In genomic region chr5:85841653-85842052, GRCh38 we compare ENCODE assay signal across 1 cellular context.
TF ChIP-seq lines count a peak whose summit lies in the region.

No MANE protein-coding gene starts in this region.

TF ChIP-seq in K562, 482 proteins besides CTCF, POLR2A, EP300 and RAD21 (continued from another document and continues in another):
- TF ChIP-seq CUX1 (CRISPR knock-in tag; IDR thresholded peaks at IDR 0.05) (no peak), FOXA1 (IDR thresholded peaks at IDR 0.05; ENCODE audit: borderline replicate concordance) (no peak), CEBPB (tag; IDR thresholded peaks at IDR 0.05) (no peak), ZNF184 (CRISPR knock-in tag; IDR thresholded peaks at IDR 0.05) (no peak), SRSF3 (IDR thresholded peaks at IDR 0.05; ENCODE audit: insufficient read depth, low read length) (no peak), SIN3B (IDR thresholded peaks at IDR 0.05; ENCODE audit: low read depth) (no peak), PHF20 (IDR thresholded peaks at IDR 0.05; ENCODE audit: partially characterized antibody) (no peak), BRF1 (IDR thresholded peaks at IDR 0.05; ENCODE audit: borderline replicate concordance, extremely low read depth, insufficient read length) (no peak), PBX2 (CRISPR knock-in tag; IDR thresholded peaks at IDR 0.05; ENCODE audit: low read depth) (no peak), PBX2 (tag; conservative IDR thresholded peaks at IDR 0.05; ENCODE audit: low read depth) (no peak), ZNF384 (IDR thresholded peaks at IDR 0.05; ENCODE audit: low read depth, low read length) (no peak), SMARCA4 (IDR thresholded peaks at IDR 0.05) (no peak), CTCFL (IDR thresholded peaks at IDR 0.05; ENCODE audit: borderline replicate concordance, insufficient read depth, low read depth, low read length, poor library complexity, severe bottlenecking) (no peak), BRF2 (IDR thresholded peaks at IDR 0.05; ENCODE audit: borderline replicate concordance, insufficient read depth, insufficient read length) (no peak), ARID3A (IDR thresholded peaks at IDR 0.05; ENCODE audit: borderline replicate concordance, low read depth, low read length) (no peak), NCOA2 (IDR thresholded peaks at IDR 0.05; ENCODE audit: partially characterized antibody in 2 of 2) (peak in 1 of 2 experiments; percentile 15), ZNF561 (CRISPR knock-in tag; conservative IDR thresholded peaks at IDR 0.05) (no peak), ELF1 (tag; IDR thresholded peaks at IDR 0.05) (no peak), ZNF232 (CRISPR knock-in tag; IDR thresholded peaks at IDR 0.05) (no peak), ZC3H4 (CRISPR knock-in tag; IDR thresholded peaks at IDR 0.05; ENCODE audit: borderline replicate concordance) (no peak), CREB3 (tag; conservative IDR thresholded peaks at IDR 0.05; ENCODE audit: low read depth) (no peak), ZNF41 (CRISPR knock-in tag; conservative IDR thresholded peaks at IDR 0.05) (no peak), ZBTB33 (CRISPR knock-in tag; IDR thresholded peaks at IDR 0.05) (no peak), ZNF263 (CRISPR knock-in tag; IDR thresholded peaks at IDR 0.05; ENCODE audit: borderline replicate concordance) (no peak), RHOXF2B (CRISPR knock-in tag; conservative IDR thresholded peaks at IDR 0.05) (no peak), ZBTB11 (CRISPR knock-in tag; IDR thresholded peaks at IDR 0.05) (no peak), FOXO4 (CRISPR knock-in tag; IDR thresholded peaks at IDR 0.05) (no peak), THRA (IDR thresholded peaks at IDR 0.05) (no peak), SLC30A9 (CRISPR knock-in tag; IDR thresholded peaks at IDR 0.05) (no peak), BDP1 (IDR thresholded peaks at IDR 0.05; ENCODE audit: insufficient read depth, insufficient read length) (no peak), IFI16 (CRISPR knock-in tag; IDR thresholded peaks at IDR 0.05) (no peak), KLF10 (CRISPR knock-in tag; IDR thresholded peaks at IDR 0.05) (no peak), NCOA4 (IDR thresholded peaks at IDR 0.05; ENCODE audit: partially characterized antibody) (no peak), CBFB (CRISPR knock-in tag; IDR thresholded peaks at IDR 0.05) (no peak), NONO (IDR thresholded peaks at IDR 0.05; ENCODE audit: low read depth in 2 of 2, low read length in 1 of 2) (no peak), TEAD4 (IDR thresholded peaks at IDR 0.05; ENCODE audit: low read length) (peak; percentile 77), TEAD4 (CRISPR knock-in tag; IDR thresholded peaks at IDR 0.05; ENCODE audit: borderline replicate concordance) (no peak), NFIC (IDR thresholded peaks at IDR 0.05) (peak; percentile 56), CBFA2T2 (conservative IDR thresholded peaks at IDR 0.05) (peak; percentile 80)
